ENCODE assay signal across 8 cellular contexts in genomic region chr16:57576429-57576870, GRCh38. TPM values are rescaled to one million over a fixed set of nuclear protein-coding genes. Genes with fewer than 3 reads are reported as not detected.
A peak's percentile ranks its signal among the peaks of the same experiment; 100 is the strongest.
DNase-seq lines count a peak whose midpoint lies in the region; ATAC-seq and TF ChIP-seq lines count a peak whose summit lies in the region.

No MANE protein-coding gene starts in this region.

- POLR2A ChIA-PET in OCI-LY7 (lab: Charles Lee): interaction anchor here (1.1 kb wide), 1 partner anchor 23 kb away, joined by 4 read pairs; no protein-coding TSS in a partner anchor

- H3K4me3 Mint-ChIP-seq in nephron: no peak overlapping the region

- no peak overlapping the region for H3K27ac Mint-ChIP-seq in nephron

- peaks cover 4% of the 10 kb centered on the region for H3K27me3 Mint-ChIP-seq in nephron (ENCODE audit: low read depth)

- H3K27ac ChIP-seq in OCI-LY7 (ENCODE audit: low read depth, low read length, poor library complexity, severe bottlenecking) (no peak overlapping the region), esophagus muscularis mucosa (replicated peaks in 1 of 4) (no peak overlapping the region)

- no peaks in the 10 kb centered on the region for H3K9me2 ChIP-seq in OCI-LY7 (ENCODE audit: insufficient read depth, low read length)

- CTCF ChIA-PET in OCI-LY7 (lab: Charles Lee; ENCODE audit: unreplicated experiment): interaction anchor here (1.1 kb wide), 1 partner anchor 61 kb away, joined by 3 read pairs; no protein-coding TSS in a partner anchor

- H3K27me3 ChIP-seq in esophagus muscularis mucosa: peaks cover 0 to 49% (median 0%) of the 10 kb centered on the region in 4 donors

- H3K9me3 Mint-ChIP-seq in nephron: no peaks in the 10 kb centered on the region

- no peak for TF ChIP-seq POLR2A in esophagus muscularis mucosa (IDR thresholded peaks at IDR 0.05; ENCODE audit: low read depth)

- ATAC-seq in GM18907 (IDR thresholded peaks at IDR 0.05; ENCODE audit: unreplicated experiment): peak; percentile 78

- H3K36me3 ChIP-seq in OCI-LY7 (ENCODE audit: insufficient read depth, low read length) (no peaks in the 10 kb centered on the region), esophagus muscularis mucosa (no peaks in the 10 kb centered on the region)

- no peak overlapping the region for H3K4me2 ChIP-seq in OCI-LY7 (ENCODE audit: low read length)

- 33% methylated on average over 7 of the region's 16 CpGs for WGBS in esophagus muscularis mucosa

- H3K79me2 ChIP-seq in OCI-LY7 (ENCODE audit: insufficient read depth, low read depth, low read length): no peaks in the 10 kb centered on the region

- H3K9me3 ChIP-seq in OCI-LY7 (ENCODE audit: low read length) (no peaks in the 10 kb centered on the region), esophagus muscularis mucosa (no peaks in the 10 kb centered on the region)

- no peak for TF ChIP-seq EP300 in esophagus muscularis mucosa (IDR thresholded peaks at IDR 0.05)

- H3K4me1 ChIP-seq in OCI-LY7 (ENCODE audit: insufficient read depth, low read length, poor library complexity, severe bottlenecking) (no peaks in the 10 kb centered on the region), esophagus muscularis mucosa (peaks cover 0 to 5% (median 4%) of the 10 kb centered on the region in 4 donors)

- H2AFZ ChIP-seq in OCI-LY7 (ENCODE audit: low read length): no peak overlapping the region

- peaks cover 30% of the 10 kb centered on the region for H3K4me1 Mint-ChIP-seq in nephron

- peak; percentile 90 for TF ChIP-seq CTCF in OCI-LY7 (conservative IDR thresholded peaks at IDR 0.05; ENCODE audit: low read length)
- TF ChIP-seq CTCF in esophagus muscularis mucosa (IDR thresholded peaks at IDR 0.05): peak; percentile 82 to 96 (median 84)
- TF ChIP-seq CTCF in nephron (IDR thresholded peaks at IDR 0.05; ENCODE audit: unreplicated experiment in 3 of 3): peak; percentile 95 to 97 (median 95)

- no peaks in the 10 kb centered on the region for H4K20me1 ChIP-seq in OCI-LY7 (ENCODE audit: insufficient read depth, low read length)

- DNase-seq in AG20443 (ENCODE audit: low spot score) (peak; percentile 82), HUDEP-2 (lab: John Stamatoyannopoulos, UW; ENCODE audit: unreplicated experiment in 76 of 76) (peak in 58 of 76 experiments; percentile 1 to 74 (median 38)), OCI-LY7 (ENCODE audit: low spot score) (peak; percentile 80), activated T-cell treated with anti-CD3 and anti-CD28 coated beads for 1 hour (ENCODE audit: low read depth) (peak; percentile 75), esophagus muscularis mucosa (ENCODE audit: extremely low spot score) (peak; percentile 95)
- peak; percentile 78 for DNase-seq in stimulated activated naive CD4-positive, alpha-beta T cell treated with Interleukin-2 at 50 U/mL for 16 hours (lab: John Stamatoyannopoulos, UW)

- H3K4me3 ChIP-seq in OCI-LY7 (ENCODE audit: low read depth, low read length, poor library complexity, severe bottlenecking) (no peak overlapping the region), esophagus muscularis mucosa (no peak overlapping the region)

- intact Hi-C loops in OCI-LY7 (cut with micrococcal nuclease; ENCODE audit: unreplicated experiment) (loop anchor here (1.0 to 10.0 kb wide), 3 partner anchors 73 to 428 kb away; partner anchors contain the start of genes USB1 and ZNF319), esophagus muscularis mucosa (cut with DNase I) (loop anchor here (5.0 to 10.0 kb wide), 2 partner anchors 71 to 138 kb away; no protein-coding TSS in a partner anchor)

- no TSS peak for BruUV-seq in OCI-LY7 (replicated peaks; lab: Mats Ljungman, UMichigan)

- H3K36me3 Mint-ChIP-seq in nephron (ENCODE audit: low read depth): no peaks in the 10 kb centered on the region

RNA-seq across cellular contexts. Expression of gene ADGRG5, which starts 34.0 kb away (rescaled TPM):
- total RNA-seq in OCI-LY7 (2014; rRNA removed; shearing (Covaris generic)): 0.39 TPM in 1 of 2 replicates, not detected in the other
- total RNA-seq in OCI-LY7 (2022) (0.37 and 1.3 TPM in 2 replicates), esophagus muscularis mucosa (under 1 TPM in 3 of 4 donors, not detected in 1; under 0.01 to 0.34 (median 0.17) TPM)

RNA-seq across cellular contexts. Expression of gene CCDC102A, which starts 40.1 kb away (rescaled TPM):
- 4.2 and 4.8 TPM in 2 replicates for total RNA-seq in OCI-LY7 (2014; rRNA removed; shearing (Covaris generic))
- total RNA-seq in OCI-LY7 (2022): 6.7 and 7.1 TPM in 2 replicates
- total RNA-seq in esophagus muscularis mucosa: 10 to 100 TPM; 22.7 to 54.9 (median 36.9) TPM

RNA-seq across cellular contexts. Expression of gene ADGRG1, which starts 52.0 kb away (rescaled TPM):
- total RNA-seq in OCI-LY7 (2014; rRNA removed; shearing (Covaris generic)): not detected in 2 replicates
- total RNA-seq in OCI-LY7 (2022) (not detected in 2 replicates), esophagus muscularis mucosa (10 to 100 TPM; 17.4 to 21.4 (median 19.1) TPM)

Comparison
In these comparisons a context has a peak if more than half of its experiments do, and no peak if none do; other contexts are left out.
1. DNase-seq: peak in every context shown above with its lines; median percentile 95 in esophagus muscularis mucosa; 82 in AG20443; 80 in OCI-LY7; 78 in stimulated activated naive CD4-positive, alpha-beta T cell treated with Interleukin-2 at 50 U/mL for 16 hours; 75 in activated T-cell treated with anti-CD3 and anti-CD28 coated beads for 1 hour; 38 in HUDEP-2.
2. RNA of gene ADGRG1, which starts 52.0 kb away (total RNA-seq): 17.4 to 21.4 TPM in esophagus muscularis mucosa; not detected in OCI-LY7; every median in the first group is over 10 times any median in the second.
3. Peak in every context shown above with its lines, with median percentiles within 50 percentile points of each other: CTCF ChIP-seq.